8 cellular contexts compared by ENCODE assay signal in the genomic region with DNA sequence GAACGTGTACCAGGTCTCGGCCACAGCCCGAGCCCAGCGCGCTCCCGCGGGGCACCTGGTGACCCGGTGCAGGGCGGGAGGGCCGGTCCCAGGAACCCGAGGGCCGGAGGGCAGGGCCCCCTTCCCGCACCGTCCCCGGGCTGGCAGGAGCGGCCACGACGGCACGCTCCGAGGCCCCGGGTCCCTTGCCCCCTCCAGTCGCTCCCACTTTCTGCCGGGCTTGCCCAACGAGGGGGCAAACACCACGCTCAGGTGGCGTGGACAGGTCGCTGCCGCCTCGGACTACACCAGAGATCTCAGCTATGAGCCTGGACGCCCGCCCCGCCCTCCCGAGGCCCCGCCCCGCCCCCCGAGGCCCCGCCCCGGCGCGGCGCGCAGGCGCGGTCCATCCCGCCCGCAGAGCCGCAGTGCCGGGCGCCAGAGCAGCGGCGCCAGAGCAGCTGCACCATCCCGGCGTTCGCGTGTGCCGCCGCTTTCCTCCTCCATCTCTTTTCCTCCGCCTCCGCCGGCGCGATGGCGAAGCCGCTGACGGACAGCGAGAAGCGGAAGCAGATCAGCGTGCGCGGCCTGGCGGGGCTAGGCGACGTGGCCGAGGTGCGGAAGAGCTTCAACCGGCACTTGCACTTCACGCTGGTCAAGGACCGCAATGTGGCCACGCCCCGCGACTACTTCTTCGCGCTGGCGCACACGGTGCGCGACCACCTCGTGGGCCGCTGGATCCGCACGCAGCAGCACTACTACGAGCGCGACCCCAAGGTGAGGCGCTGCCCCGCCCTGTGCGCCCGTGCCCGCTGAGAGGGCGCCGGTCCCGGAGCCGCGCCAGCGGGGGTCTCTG. TPM values are rescaled to one million over a fixed set of nuclear protein-coding genes. Genes with fewer than 3 reads are reported as not detected.
DNase-seq lines count a peak whose midpoint lies in the region; TF ChIP-seq lines count a peak whose summit lies in the region.

A gene (plus strand): TSS at position 420 of the 835 bp plus-strand sequence. CDS start 94 bp downstream, at position 514.

- TF ChIP-seq RAD21 in neural cell (conservative IDR thresholded peaks at IDR 0.05): peak; percentile 37

- DNase-seq in H4 (ENCODE audit: low spot score) (peak; percentile 72), LNCaP clone FGC (ENCODE audit: low read depth) (no peak), SIG-M5 treated with dmso at 0.1 percent for 504 hours (lab: John Stamatoyannopoulos, UW; ENCODE audit: unreplicated experiment) (peak; percentile 74), activated gamma-delta T cell (lab: John Stamatoyannopoulos, UW) (peak; percentile 65), fibroblast of villous mesenchyme (ENCODE audit: low read depth) (peak; percentile 82), stomach (peak; percentile 81)

- TF ChIP-seq CTCF in LNCaP clone FGC (IDR thresholded peaks at IDR 0.05; ENCODE audit: control insufficient read depth, extremely low read depth, insufficient read depth): no peak
- no peak for TF ChIP-seq CTCF in fibroblast of villous mesenchyme (IDR thresholded peaks at IDR 0.05; ENCODE audit: insufficient read depth, low read depth, low read length)
- TF ChIP-seq CTCF in neural cell (IDR thresholded peaks at IDR 0.05; ENCODE audit: poor library complexity, severe bottlenecking): peak; percentile 30
- no peak for TF ChIP-seq CTCF in stomach (IDR thresholded peaks at IDR 0.05)

- H4K20me1 ChIP-seq in neural cell (ENCODE audit: insufficient read depth): no peaks in the 10 kb centered on the region

- peak in 2 of 4 donors; percentile 48 to 81 for TF ChIP-seq POLR2A in stomach (IDR thresholded peaks at IDR 0.05)

- intact Hi-C loops in stomach (cut with DNase I; ENCODE audit: low total_unique reads): no loop called here

- H3K4me1 ChIP-seq in ES-I3 (ENCODE audit: insufficient read depth, low read length) (peaks cover 13% of the 10 kb centered on the region; the same call in 1 of the 2 replicates), stomach (peaks cover 31 to 58% (median 54%) of the 10 kb centered on the region in 4 donors)

- 0 to 1% (median 0%) methylated on average over 15 to 103 of the region's 105 CpGs for WGBS in stomach, 5 donors

- H3K36me3 ChIP-seq in ES-I3 (ENCODE audit: insufficient read depth, low read length) (no peaks in the 10 kb centered on the region; the same call in 1 of the 2 replicates), neural cell (ENCODE audit: insufficient read depth, low read length) (no peaks in the 10 kb centered on the region), stomach (no peaks in the 10 kb centered on the region)

- H3K27me3 ChIP-seq in neural cell (ENCODE audit: insufficient read depth, low read depth, low read length): no peaks in the 10 kb centered on the region
- H3K27me3 ChIP-seq in stomach: no peaks in the 10 kb centered on the region

- peaks cover 4% of the 10 kb centered on the region; the same call in 1 of the 2 replicates for H3K9me3 ChIP-seq in ES-I3 (ENCODE audit: control insufficient read depth, insufficient read depth, low read length)
- no peaks in the 10 kb centered on the region for H3K9me3 ChIP-seq in neural cell (ENCODE audit: low read length)
- no peaks in the 10 kb centered on the region for H3K9me3 ChIP-seq in stomach

- peak within 1 kb of the TSS; percentile 36 for H2AFZ ChIP-seq in neural cell (ENCODE audit: low read depth, low read length)

- H3K27ac ChIP-seq in neural cell (ENCODE audit: low read length): peak within 1 kb of the TSS; percentile 73
- H3K27ac ChIP-seq in stomach: peak within 1 kb of the TSS; percentile 90 to 99 (median 94)

- H3K9ac ChIP-seq in ES-I3 (ENCODE audit: low read depth, low read length) (peak within 1 kb of the TSS; percentile 88), neural cell (ENCODE audit: low read length) (peak within 1 kb of the TSS; percentile 75)

- peaks cover 5% of the 10 kb centered on the region for H3F3A ChIP-seq in neural cell (ENCODE audit: insufficient read depth, low read length, poor library complexity, severe bottlenecking)

- TF ChIP-seq EP300 in neural cell (conservative IDR thresholded peaks at IDR 0.05; ENCODE audit: poor library complexity, severe bottlenecking): peak; percentile 23
- TF ChIP-seq EP300 in stomach (IDR thresholded peaks at IDR 0.05): no peak

- H3K9me2 ChIP-seq in neural cell (ENCODE audit: insufficient read depth, low read length): no peaks in the 10 kb centered on the region

- peaks cover 39% of the 10 kb centered on the region for H3K79me2 ChIP-seq in neural cell (replicated peaks; ENCODE audit: insufficient read depth, low read length)

- H3K4me3 ChIP-seq in LNCaP clone FGC (ENCODE audit: low read depth, low read length): peak within 1 kb of the TSS; percentile 75
- H3K4me3 ChIP-seq in fibroblast of villous mesenchyme (ENCODE audit: low read depth, low read length): peak within 1 kb of the TSS; percentile 80
- H3K4me3 ChIP-seq in neural cell (ENCODE audit: low read length): peak within 1 kb of the TSS; percentile 95
- peak within 1 kb of the TSS; percentile 77 to 96 (median 92) for H3K4me3 ChIP-seq in stomach

- peak within 1 kb of the TSS; percentile 91 for H3K4me2 ChIP-seq in neural cell (ENCODE audit: low read length)

TF ChIP-seq in neural cell, 6 proteins besides CTCF, POLR2A, EP300 and RAD21:
- TF ChIP-seq TAF1 (IDR thresholded peaks at IDR 0.05; ENCODE audit: low read depth): peak; percentile 91
- TF ChIP-seq, protein P1, sequence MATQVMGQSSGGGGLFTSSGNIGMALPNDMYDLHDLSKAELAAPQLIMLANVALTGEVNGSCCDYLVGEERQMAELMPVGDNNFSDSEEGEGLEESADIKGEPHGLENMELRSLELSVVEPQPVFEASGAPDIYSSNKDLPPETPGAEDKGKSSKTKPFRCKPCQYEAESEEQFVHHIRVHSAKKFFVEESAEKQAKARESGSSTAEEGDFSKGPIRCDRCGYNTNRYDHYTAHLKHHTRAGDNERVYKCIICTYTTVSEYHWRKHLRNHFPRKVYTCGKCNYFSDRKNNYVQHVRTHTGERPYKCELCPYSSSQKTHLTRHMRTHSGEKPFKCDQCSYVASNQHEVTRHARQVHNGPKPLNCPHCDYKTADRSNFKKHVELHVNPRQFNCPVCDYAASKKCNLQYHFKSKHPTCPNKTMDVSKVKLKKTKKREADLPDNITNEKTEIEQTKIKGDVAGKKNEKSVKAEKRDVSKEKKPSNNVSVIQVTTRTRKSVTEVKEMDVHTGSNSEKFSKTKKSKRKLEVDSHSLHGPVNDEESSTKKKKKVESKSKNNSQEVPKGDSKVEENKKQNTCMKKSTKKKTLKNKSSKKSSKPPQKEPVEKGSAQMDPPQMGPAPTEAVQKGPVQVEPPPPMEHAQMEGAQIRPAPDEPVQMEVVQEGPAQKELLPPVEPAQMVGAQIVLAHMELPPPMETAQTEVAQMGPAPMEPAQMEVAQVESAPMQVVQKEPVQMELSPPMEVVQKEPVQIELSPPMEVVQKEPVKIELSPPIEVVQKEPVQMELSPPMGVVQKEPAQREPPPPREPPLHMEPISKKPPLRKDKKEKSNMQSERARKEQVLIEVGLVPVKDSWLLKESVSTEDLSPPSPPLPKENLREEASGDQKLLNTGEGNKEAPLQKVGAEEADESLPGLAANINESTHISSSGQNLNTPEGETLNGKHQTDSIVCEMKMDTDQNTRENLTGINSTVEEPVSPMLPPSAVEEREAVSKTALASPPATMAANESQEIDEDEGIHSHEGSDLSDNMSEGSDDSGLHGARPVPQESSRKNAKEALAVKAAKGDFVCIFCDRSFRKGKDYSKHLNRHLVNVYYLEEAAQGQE (IDR thresholded peaks at IDR 0.05; ENCODE audit: borderline replicate concordance): peak; percentile 86
- peak; percentile 97 for TF ChIP-seq POLR2AphosphoS5 (IDR thresholded peaks at IDR 0.05)
- TF ChIP-seq SMC3 (conservative IDR thresholded peaks at IDR 0.05; ENCODE audit: poor library complexity): peak; percentile 43
- TF ChIP-seq MXI1 (conservative IDR thresholded peaks at IDR 0.05; ENCODE audit: poor library complexity, severe bottlenecking): peak; percentile 97
- no peak for TF ChIP-seq EZH2 (IDR thresholded peaks at IDR 0.05; ENCODE audit: borderline replicate concordance, insufficient read depth, low read length, poor library complexity, severe bottlenecking)

RNA-seq across cellular contexts. Expression of the gene that starts here (rescaled TPM):
- total RNA-seq in H4 (2014; rRNA removed; shearing (Covaris generic)): 39.4 and 41.1 TPM in 2 replicates
- total RNA-seq in fibroblast of villous mesenchyme (110 and 151 TPM in 2 replicates), stomach (100 to 1,000 TPM in 2 of 5 donors, 10 to 100 TPM in 3; 34.4 to 116 (median 78.8) TPM)
- polyA plus RNA-seq in neural cell (70.5 and 77.9 TPM in 2 replicates), stomach (10 to 100 TPM; 23.1 to 34.0 (median 28.8) TPM)
- polyA minus RNA-seq in neural cell: 91.0 and 103 TPM in 2 replicates
